ENCODE assay signal across 25 cellular contexts in the genomic region with DNA sequence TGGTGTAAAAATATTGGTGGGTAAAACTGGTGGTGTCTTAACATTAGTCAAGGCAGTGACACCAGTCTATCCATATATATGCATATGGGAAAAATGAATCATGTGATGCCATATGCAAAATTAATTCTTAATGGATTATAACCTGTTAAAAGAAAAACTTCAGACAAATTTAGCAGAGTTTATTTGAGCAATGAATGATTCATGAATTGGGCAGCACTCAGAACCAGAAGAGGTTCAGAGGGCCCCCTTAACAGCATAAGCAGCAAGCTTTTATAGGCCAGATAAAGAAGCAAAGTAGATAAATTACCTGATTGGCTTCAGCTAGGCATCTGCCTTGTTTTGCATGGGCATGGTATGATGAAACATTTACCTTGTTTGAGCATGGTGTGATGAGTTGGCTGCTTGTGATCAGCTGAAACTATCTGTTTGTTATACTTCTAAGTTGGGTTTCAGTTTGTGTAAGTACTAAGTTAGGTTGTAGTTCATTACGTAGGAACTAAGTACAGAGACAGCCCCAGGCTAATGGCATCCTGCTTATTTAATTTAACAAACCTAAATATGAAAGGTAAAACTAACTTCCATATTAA.
DNase-seq lines count a peak whose midpoint lies in the region; FAIRE-seq and TF ChIP-seq lines count a peak whose summit lies in the region.
"Had no signal": no experiment of that assay in that cellular context is flagged by ENCODE, and none has a peak within 500 bp of the region (broad histone marks: within the 10 kb centered on the region; RNA-seq: fewer than 3 reads in every experiment).

No MANE protein-coding gene starts in this region.

- H3K36me3 Mint-ChIP-seq in activated CD4-positive, alpha-beta memory T cell treated with anti-CD3 and anti-CD28 coated beads for 36 hours = peaks cover 19% of the 10 kb centered on the region
- peaks cover 21% of the 10 kb centered on the region for H3K36me3 Mint-ChIP-seq in activated CD4-positive, alpha-beta memory T cell treated with anti-CD3 and anti-CD28 coated beads, Interleukin-2, amount 10 ng/mL, durations not matched to agents 7 days and 5 days (ENCODE audit: low read depth)

- H3K4me1 ChIP-seq in testis = peaks cover 14% of the 10 kb centered on the region

- no peak overlapping the region for H3K4me3 ChIP-seq in testis
- H3K4me3 ChIP-seq: PC-9 had no signal

- intact Hi-C loops in activated CD4-positive, alpha-beta memory T cell treated with anti-CD3 and anti-CD28 coated beads for 36 hours (cut with micrococcal nuclease) = loop anchor here (1.0 to 10.0 kb wide), 2 partner anchors 28 to 595 kb away; no protein-coding TSS in a partner anchor
- intact Hi-C loops in testis (cut with DNase I; ENCODE audit: low total_unique reads) = loop anchor here (10.0 kb wide), 1 partner anchor 715 kb away; no protein-coding TSS in a partner anchor

- no peak overlapping the region for H3K27ac Mint-ChIP-seq in activated CD4-positive, alpha-beta memory T cell treated with anti-CD3 and anti-CD28 coated beads for 36 hours
- no peak overlapping the region for H3K27ac Mint-ChIP-seq in activated CD4-positive, alpha-beta memory T cell treated with anti-CD3 and anti-CD28 coated beads, Interleukin-2, amount 10 ng/mL, durations not matched to agents 7 days and 5 days
- H3K27ac Mint-ChIP-seq: IgD-negative memory B cell had no signal

- no peak overlapping the region for H3K27ac ChIP-seq in testis
- H3K27ac ChIP-seq: KMS-11, PC-9 had no signal

- no peaks in the 10 kb centered on the region for H3K36me3 ChIP-seq in testis (ENCODE audit: low read depth, missing control alignments)

- no peak for TF ChIP-seq CTCF in testis (IDR thresholded peaks at IDR 0.05)

- DNase-seq in activated CD4-positive, alpha-beta memory T cell treated with anti-CD3 and anti-CD28 coated beads for 36 hours = peak; percentile 14
- no peak for DNase-seq in activated CD4-positive, alpha-beta memory T cell treated with anti-CD3 and anti-CD28 coated beads, Interleukin-2, amount 10 ng/mL, durations not matched to agents 7 days and 5 days
- peak; percentile 5 for DNase-seq in stimulated activated CD4-positive, alpha-beta T cell treated with anti-CD3 and anti-CD28 coated beads, Interleukin-1b, Interleukin-23, amount 100 ng/mL, for 48 hours
- no peak for DNase-seq in stimulated activated CD4-positive, alpha-beta T cell treated with anti-CD3 and anti-CD28 coated beads, Interleukin-4, amount 100 ng/mL, for 1 hour
- no peak for DNase-seq in testis
- no peak for DNase-seq in effector CD8-positive, alpha-beta T cell (lab: John Stamatoyannopoulos, UW)
- DNase-seq: Calu3, DMS79 treated with DMSO at 0.1 percent for 48 hours, GF-D8, HCEC 1CT, MM.1S, NCI-H1048, NCI-H1417, NCI-H1694, NCI-H2029 treated with DMSO at 0.1 percent for 48 hours, NCI-H446 treated with DMSO at 0.1 percent for 48 hours, NCI-H526, NCI-H82, PC-9 had no signal

- CTCF ChIA-PET in activated CD4-positive, alpha-beta memory T cell treated with anti-CD3 and anti-CD28 coated beads for 36 hours (lab: Charles Lee) = interaction anchor here (0.6 kb wide), 1 partner anchor 540 kb away, joined by 3 read pairs; no protein-coding TSS in a partner anchor
- CTCF ChIA-PET in activated CD4-positive, alpha-beta memory T cell treated with anti-CD3 and anti-CD28 coated beads, Interleukin-2, amount 10 ng/mL, durations not matched to agents 7 days and 5 days (lab: Charles Lee) = no interaction called here

- WGBS in testis, 2 donors = 91 to 93% methylated on average over 1 of the region's 1 CpG

- no peak for TF ChIP-seq POLR2A in testis (IDR thresholded peaks at IDR 0.05)

- peaks cover 4% of the 10 kb centered on the region for H3K9me3 Mint-ChIP-seq in activated CD4-positive, alpha-beta memory T cell treated with anti-CD3 and anti-CD28 coated beads for 36 hours
- no peaks in the 10 kb centered on the region for H3K9me3 Mint-ChIP-seq in activated CD4-positive, alpha-beta memory T cell treated with anti-CD3 and anti-CD28 coated beads, Interleukin-2, amount 10 ng/mL, durations not matched to agents 7 days and 5 days

- FAIRE-seq in islet of Langerhans (lab: Jason Lieb, UNC) = peak; percentile 24
- FAIRE-seq: GM12891, GM19239, H1 had no signal

- H3K27me3 Mint-ChIP-seq in activated CD4-positive, alpha-beta memory T cell treated with anti-CD3 and anti-CD28 coated beads for 36 hours = no peaks in the 10 kb centered on the region
- H3K27me3 Mint-ChIP-seq in activated CD4-positive, alpha-beta memory T cell treated with anti-CD3 and anti-CD28 coated beads, Interleukin-2, amount 10 ng/mL, durations not matched to agents 7 days and 5 days = no peaks in the 10 kb centered on the region
- H3K27me3 Mint-ChIP-seq: IgD-negative memory B cell had no signal

- POLR2A ChIA-PET in activated CD4-positive, alpha-beta memory T cell treated with anti-CD3 and anti-CD28 coated beads for 36 hours (lab: Charles Lee) = no interaction called here
- POLR2A ChIA-PET in activated CD4-positive, alpha-beta memory T cell treated with anti-CD3 and anti-CD28 coated beads, Interleukin-2, amount 10 ng/mL, durations not matched to agents 7 days and 5 days (lab: Charles Lee) = no interaction called here

- H3K4me1 Mint-ChIP-seq in activated CD4-positive, alpha-beta memory T cell treated with anti-CD3 and anti-CD28 coated beads for 36 hours (ENCODE audit: low read depth) = peaks cover 23% of the 10 kb centered on the region
- peaks cover 15% of the 10 kb centered on the region for H3K4me1 Mint-ChIP-seq in activated CD4-positive, alpha-beta memory T cell treated with anti-CD3 and anti-CD28 coated beads, Interleukin-2, amount 10 ng/mL, durations not matched to agents 7 days and 5 days

- no peak overlapping the region for H3K4me3 Mint-ChIP-seq in activated CD4-positive, alpha-beta memory T cell treated with anti-CD3 and anti-CD28 coated beads for 36 hours
- no peak overlapping the region for H3K4me3 Mint-ChIP-seq in activated CD4-positive, alpha-beta memory T cell treated with anti-CD3 and anti-CD28 coated beads, Interleukin-2, amount 10 ng/mL, durations not matched to agents 7 days and 5 days
- H3K4me3 Mint-ChIP-seq: IgD-negative memory B cell had no signal

- H3K27me3 ChIP-seq in testis = no peaks in the 10 kb centered on the region

- H3K9me3 ChIP-seq in testis = no peaks in the 10 kb centered on the region

Comparison
In these comparisons a context has a peak if more than half of its experiments do, and no peak if none do; other contexts are left out.
1. DNase-seq: peak in activated CD4-positive, alpha-beta memory T cell treated with anti-CD3 and anti-CD28 coated beads for 36 hours (single experiment) and stimulated activated CD4-positive, alpha-beta T cell treated with anti-CD3 and anti-CD28 coated beads, Interleukin-1b, Interleukin-23, amount 100 ng/mL, for 48 hours (single experiment); none in activated CD4-positive, alpha-beta memory T cell treated with anti-CD3 and anti-CD28 coated beads, Interleukin-2, amount 10 ng/mL, durations not matched to agents 7 days and 5 days (single experiment), stimulated activated CD4-positive, alpha-beta T cell treated with anti-CD3 and anti-CD28 coated beads, Interleukin-4, amount 100 ng/mL, for 1 hour (single experiment), testis (single experiment) and effector CD8-positive, alpha-beta T cell (single experiment).